ENCODE assay signal across 14 cellular contexts in the genomic region with DNA sequence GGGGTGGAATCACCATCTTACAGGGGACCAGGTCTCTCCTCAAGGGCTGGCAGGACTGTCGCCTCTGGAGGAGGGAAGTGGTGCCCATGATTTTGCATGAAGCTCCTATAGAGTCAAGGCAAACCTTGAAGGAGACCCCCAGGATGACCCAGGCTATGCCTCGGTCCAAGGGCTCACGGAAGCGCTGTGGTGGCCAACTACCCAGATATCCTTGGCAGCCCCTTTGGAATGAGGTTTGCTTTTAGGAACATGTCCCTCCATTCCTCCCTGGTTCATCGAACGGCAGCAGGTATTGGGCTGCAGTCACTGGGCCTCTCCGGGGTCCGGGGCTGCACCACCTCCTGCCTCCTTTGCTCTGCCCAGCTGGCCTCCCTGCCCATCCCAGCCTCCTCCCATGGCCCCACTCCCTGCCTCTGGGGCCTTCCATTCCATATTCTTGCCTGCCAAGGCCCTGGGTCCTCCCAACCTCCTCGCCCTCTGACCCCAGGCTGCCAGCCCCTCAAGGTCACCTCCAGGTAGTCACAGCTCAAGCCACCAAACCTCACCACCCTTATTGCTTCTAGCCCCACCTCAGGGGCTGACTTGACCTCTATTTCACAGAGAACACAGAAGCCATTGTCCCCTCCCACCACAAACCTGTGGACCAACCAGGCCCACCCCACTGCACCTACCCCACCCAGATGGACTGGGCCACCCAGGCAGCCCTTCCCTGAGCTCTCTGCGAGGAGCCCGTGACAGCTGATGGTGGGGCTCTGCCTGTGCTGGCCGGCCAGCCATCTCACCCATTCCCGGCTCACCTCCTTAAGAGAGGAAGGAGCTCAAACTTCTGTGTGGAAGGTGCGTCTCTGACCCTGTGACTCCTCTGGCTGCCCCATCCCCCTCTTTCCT. TPM values are rescaled to one million over a fixed set of nuclear protein-coding genes. Genes with fewer than 3 reads are reported as not detected.
DNase-seq lines count a peak whose midpoint lies in the region; ATAC-seq and TF ChIP-seq lines count a peak whose summit lies in the region.
"Had no signal": no experiment of that assay in that cellular context is flagged by ENCODE, and none has a peak within 500 bp of the region (broad histone marks: within the 10 kb centered on the region; RNA-seq: fewer than 3 reads in every experiment).

No MANE protein-coding gene starts in this region.

- no peaks in the 10 kb centered on the region for H3K36me3 Mint-ChIP-seq in activated T-cell treated with anti-CD3 and anti-CD28 coated beads, Interleukin-2, amount 50 U/mL, for 72 hours (ENCODE audit: insufficient read depth in 2 of 2)
- H3K36me3 Mint-ChIP-seq in activated B cell treated with CpG ODN at 0.5 μM for 24 hours (ENCODE audit: low read depth), result no peaks in the 10 kb centered on the region

- H3K27ac Mint-ChIP-seq in activated T-cell treated with anti-CD3 and anti-CD28 coated beads, Interleukin-2, amount 50 U/mL, for 72 hours, result no peak overlapping the region
- no peak overlapping the region for H3K27ac Mint-ChIP-seq in activated B cell treated with CpG ODN at 0.5 μM for 24 hours

- POLR2A ChIA-PET in activated B cell treated with CpG ODN at 0.5 μM for 24 hours (lab: Charles Lee), result no interaction called here

- H3K27me3 Mint-ChIP-seq in activated T-cell treated with anti-CD3 and anti-CD28 coated beads, Interleukin-2, amount 50 U/mL, for 72 hours (ENCODE audit: low read depth), result peaks cover 9% of the 10 kb centered on the region
- no peaks in the 10 kb centered on the region for H3K27me3 Mint-ChIP-seq in activated B cell treated with CpG ODN at 0.5 μM for 24 hours

- TF ChIP-seq CTCF in activated B cell treated with CpG ODN at 0.5 μM for 24 hours (IDR thresholded peaks at IDR 0.05) (no peak), stomach (IDR thresholded peaks at IDR 0.05) (no peak)

- no peak for TF ChIP-seq POLR2A in stomach (IDR thresholded peaks at IDR 0.05)

- H3K4me3 ChIP-seq in stomach, result no peak overlapping the region
- H3K4me3 ChIP-seq: breast epithelium, upper lobe of left lung had no signal

- peak overlapping the region in 1 of 2 donors; percentile 35 for H3K4me3 Mint-ChIP-seq in activated T-cell treated with anti-CD3 and anti-CD28 coated beads, Interleukin-2, amount 50 U/mL, for 72 hours
- H3K4me3 Mint-ChIP-seq in activated B cell treated with CpG ODN at 0.5 μM for 24 hours, result no peak overlapping the region

- WGBS in stomach, 5 donors, result 82 to 88% (median 86%) methylated on average over 11 to 14 of the region's 14 CpGs

- intact Hi-C loops in activated B cell treated with CpG ODN at 0.5 μM for 24 hours (cut with micrococcal nuclease) (no loop called here), stomach (cut with DNase I; ENCODE audit: low total_unique reads) (no loop called here)

- no peaks in the 10 kb centered on the region for H3K27me3 ChIP-seq in stomach
- H3K27me3 ChIP-seq: breast epithelium, upper lobe of left lung had no signal

- DNase-seq in activated T-cell treated with anti-CD3 and anti-CD28 coated beads, Interleukin-2, amount 50 U/mL, for 1 hour, result peak; percentile 12
- DNase-seq in activated T-cell treated with anti-CD3 and anti-CD28 coated beads, Interleukin-2, amount 50 U/mL, for 72 hours, result no peak
- DNase-seq in activated B cell treated with CpG ODN at 0.5 μM for 24 hours (peak; percentile 5), islet precursor cell (peak; percentile 45), stomach (peak; percentile 20), substantia nigra (lab: John Stamatoyannopoulos, UW) (no peak)
- DNase-seq: upper lobe of left lung had no signal

- H3K27ac ChIP-seq in stomach, result no peak overlapping the region
- no peak overlapping the region for H3K27ac ChIP-seq in substantia nigra (ENCODE audit: low read depth, low read length, poor library complexity, severe bottlenecking)
- H3K27ac ChIP-seq: breast epithelium, HL-60, upper lobe of left lung had no signal

- no peaks in the 10 kb centered on the region for H3K9me3 ChIP-seq in stomach
- H3K9me3 ChIP-seq: breast epithelium, upper lobe of left lung had no signal

- no peak for TF ChIP-seq EP300 in stomach (IDR thresholded peaks at IDR 0.05)

- peaks cover 63% of the 10 kb centered on the region for H3K4me1 Mint-ChIP-seq in activated T-cell treated with anti-CD3 and anti-CD28 coated beads, Interleukin-2, amount 50 U/mL, for 72 hours (ENCODE audit: low read depth)
- no peaks in the 10 kb centered on the region for H3K4me1 Mint-ChIP-seq in activated B cell treated with CpG ODN at 0.5 μM for 24 hours

- H3K4me1 ChIP-seq in stomach, result no peaks in the 10 kb centered on the region
- H3K4me1 ChIP-seq: breast epithelium, upper lobe of left lung had no signal

- no peaks in the 10 kb centered on the region for H3K9me3 Mint-ChIP-seq in activated T-cell treated with anti-CD3 and anti-CD28 coated beads, Interleukin-2, amount 50 U/mL, for 72 hours
- H3K9me3 Mint-ChIP-seq in activated B cell treated with CpG ODN at 0.5 μM for 24 hours, result no peaks in the 10 kb centered on the region

- CTCF ChIA-PET in activated B cell treated with CpG ODN at 0.5 μM for 24 hours (lab: Charles Lee), result interaction anchor here (1.2 kb wide), 1 partner anchor 49 kb away, joined by 3 read pairs; no protein-coding TSS in a partner anchor

- H3K36me3 ChIP-seq in stomach, result no peaks in the 10 kb centered on the region
- H3K36me3 ChIP-seq: breast epithelium, upper lobe of left lung had no signal

- ATAC-seq in activated T-cell treated with anti-CD3 and anti-CD28 coated beads, Interleukin-2, amount 50 U/mL, for 72 hours (replicated peaks in 1 of 2), result no peak
- ATAC-seq in activated B cell treated with CpG ODN at 0.5 μM for 24 hours (ENCODE audit: low read depth) (no peak), HG03571 (IDR thresholded peaks at IDR 0.05; ENCODE audit: unreplicated experiment) (no peak), HG02973 (IDR thresholded peaks at IDR 0.05; ENCODE audit: unreplicated experiment) (no peak)

RNA-seq across cellular contexts. Expression of gene IL3, which starts 3.6 kb away (rescaled TPM):
- 1 to 10 TPM; 6.2 to 8.9 TPM for total RNA-seq in activated T-cell treated with anti-CD3 and anti-CD28 coated beads, Interleukin-2, amount 50 U/mL, for 72 hours
- not detected in 2 replicates for total RNA-seq in activated B cell treated with CpG ODN at 0.5 μM for 24 hours
- total RNA-seq in stomach, result not detected
- not detected for polyA plus RNA-seq in stomach
- total RNA-seq: breast epithelium, epithelial cell of proximal tubule, G401, mononuclear cell, upper lobe of left lung had no signal

RNA-seq across cellular contexts. Expression of gene CSF2, which starts 16.7 kb away (rescaled TPM):
- total RNA-seq in activated T-cell treated with anti-CD3 and anti-CD28 coated beads, Interleukin-2, amount 50 U/mL, for 72 hours, result 10 to 100 TPM; 31.1 to 50.7 TPM
- total RNA-seq in activated B cell treated with CpG ODN at 0.5 μM for 24 hours, result 0.29 TPM in 1 of 2 replicates, not detected in the other
- total RNA-seq in stomach, result not detected
- not detected for polyA plus RNA-seq in stomach
- total RNA-seq: breast epithelium, G401 had no signal

RNA-seq across cellular contexts. Expression of gene ACSL6, which starts 45.4 kb away (rescaled TPM):
- 1 to 10 TPM; 5.9 to 8.2 TPM for total RNA-seq in activated T-cell treated with anti-CD3 and anti-CD28 coated beads, Interleukin-2, amount 50 U/mL, for 72 hours
- total RNA-seq in activated B cell treated with CpG ODN at 0.5 μM for 24 hours (0.05 and 0.20 TPM in 2 replicates), stomach (1 to 10 TPM in 3 of 5 donors, not detected in 2; 1.7 to 7.2 (median 2.9) TPM)
- polyA plus RNA-seq in stomach, result under 1 TPM; 0.19 to 0.61 (median 0.45) TPM

Comparison
In these comparisons a context has a peak if more than half of its experiments do, and no peak if none do; other contexts are left out.
1. DNase-seq: peak in activated T-cell treated with anti-CD3 and anti-CD28 coated beads, Interleukin-2, amount 50 U/mL, for 1 hour (single experiment), activated B cell treated with CpG ODN at 0.5 μM for 24 hours (single experiment), islet precursor cell (single experiment) and stomach (single experiment); none in activated T-cell treated with anti-CD3 and anti-CD28 coated beads, Interleukin-2, amount 50 U/mL, for 72 hours (0 of 2) and substantia nigra (0 of 49).
2. RNA of gene CSF2, which starts 16.7 kb away (total RNA-seq): 31.1 to 50.7 TPM in activated T-cell treated with anti-CD3 and anti-CD28 coated beads, Interleukin-2, amount 50 U/mL, for 72 hours; 0.29 TPM in activated B cell treated with CpG ODN at 0.5 μM for 24 hours and not detected in stomach; every median in the first group is over 10 times any median in the second.